Comparison of ENCODE assay signal across 1 cellular context in genomic region chr3:12999147-13000140, GRCh38.
TF ChIP-seq lines count a peak whose summit lies in the region.

No MANE protein-coding gene starts in this region.

TF ChIP-seq in K562, 482 proteins besides CTCF, POLR2A, EP300 and RAD21 (continued from another document and continues in another):
- 0 out of 2 replicates have a peak, but pooled peaks have one; percentile 51 for TF ChIP-seq HBP1 (CRISPR knock-in tag; IDR thresholded peaks at IDR 0.05)
- TF ChIP-seq RCOR1 (IDR thresholded peaks at IDR 0.05; ENCODE audit: borderline replicate concordance in 1 of 2, low read depth in 2 of 2, low read length in 2 of 2) = peak; percentile 22 to 85; a peak in 3 of 4 replicates
- no peak for TF ChIP-seq ZNF699 (CRISPR knock-in tag; IDR thresholded peaks at IDR 0.05; ENCODE audit: insufficient replicate concordance)
- no peak for TF ChIP-seq CREBBP (IDR thresholded peaks at IDR 0.05; ENCODE audit: low read depth, low read length)
- TF ChIP-seq MITF (IDR thresholded peaks at IDR 0.05) = 0 out of 2 replicates have a peak, but pooled peaks have one; percentile 7
- TF ChIP-seq, protein P1, sequence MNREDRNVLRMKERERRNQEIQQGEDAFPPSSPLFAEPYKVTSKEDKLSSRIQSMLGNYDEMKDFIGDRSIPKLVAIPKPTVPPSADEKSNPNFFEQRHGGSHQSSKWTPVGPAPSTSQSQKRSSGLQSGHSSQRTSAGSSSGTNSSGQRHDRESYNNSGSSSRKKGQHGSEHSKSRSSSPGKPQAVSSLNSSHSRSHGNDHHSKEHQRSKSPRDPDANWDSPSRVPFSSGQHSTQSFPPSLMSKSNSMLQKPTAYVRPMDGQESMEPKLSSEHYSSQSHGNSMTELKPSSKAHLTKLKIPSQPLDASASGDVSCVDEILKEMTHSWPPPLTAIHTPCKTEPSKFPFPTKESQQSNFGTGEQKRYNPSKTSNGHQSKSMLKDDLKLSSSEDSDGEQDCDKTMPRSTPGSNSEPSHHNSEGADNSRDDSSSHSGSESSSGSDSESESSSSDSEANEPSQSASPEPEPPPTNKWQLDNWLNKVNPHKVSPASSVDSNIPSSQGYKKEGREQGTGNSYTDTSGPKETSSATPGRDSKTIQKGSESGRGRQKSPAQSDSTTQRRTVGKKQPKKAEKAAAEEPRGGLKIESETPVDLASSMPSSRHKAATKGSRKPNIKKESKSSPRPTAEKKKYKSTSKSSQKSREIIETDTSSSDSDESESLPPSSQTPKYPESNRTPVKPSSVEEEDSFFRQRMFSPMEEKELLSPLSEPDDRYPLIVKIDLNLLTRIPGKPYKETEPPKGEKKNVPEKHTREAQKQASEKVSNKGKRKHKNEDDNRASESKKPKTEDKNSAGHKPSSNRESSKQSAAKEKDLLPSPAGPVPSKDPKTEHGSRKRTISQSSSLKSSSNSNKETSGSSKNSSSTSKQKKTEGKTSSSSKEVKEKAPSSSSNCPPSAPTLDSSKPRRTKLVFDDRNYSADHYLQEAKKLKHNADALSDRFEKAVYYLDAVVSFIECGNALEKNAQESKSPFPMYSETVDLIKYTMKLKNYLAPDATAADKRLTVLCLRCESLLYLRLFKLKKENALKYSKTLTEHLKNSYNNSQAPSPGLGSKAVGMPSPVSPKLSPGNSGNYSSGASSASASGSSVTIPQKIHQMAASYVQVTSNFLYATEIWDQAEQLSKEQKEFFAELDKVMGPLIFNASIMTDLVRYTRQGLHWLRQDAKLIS (CRISPR knock-in tag; IDR thresholded peaks at IDR 0.05) = 0 out of 2 replicates have a peak, but pooled peaks have one; percentile 2
- no peak; the same call in 1 of the 2 replicates for TF ChIP-seq ZBTB49 (CRISPR knock-in tag; IDR thresholded peaks at IDR 0.05; ENCODE audit: borderline replicate concordance)
- TF ChIP-seq PPARD (CRISPR knock-in tag; IDR thresholded peaks at IDR 0.05) = no peak
- TF ChIP-seq ZC3H4 (CRISPR knock-in tag; IDR thresholded peaks at IDR 0.05; ENCODE audit: borderline replicate concordance) = no peak
- TF ChIP-seq BDP1 (IDR thresholded peaks at IDR 0.05; ENCODE audit: insufficient read depth, insufficient read length) = no peak
- TF ChIP-seq, protein P2, sequence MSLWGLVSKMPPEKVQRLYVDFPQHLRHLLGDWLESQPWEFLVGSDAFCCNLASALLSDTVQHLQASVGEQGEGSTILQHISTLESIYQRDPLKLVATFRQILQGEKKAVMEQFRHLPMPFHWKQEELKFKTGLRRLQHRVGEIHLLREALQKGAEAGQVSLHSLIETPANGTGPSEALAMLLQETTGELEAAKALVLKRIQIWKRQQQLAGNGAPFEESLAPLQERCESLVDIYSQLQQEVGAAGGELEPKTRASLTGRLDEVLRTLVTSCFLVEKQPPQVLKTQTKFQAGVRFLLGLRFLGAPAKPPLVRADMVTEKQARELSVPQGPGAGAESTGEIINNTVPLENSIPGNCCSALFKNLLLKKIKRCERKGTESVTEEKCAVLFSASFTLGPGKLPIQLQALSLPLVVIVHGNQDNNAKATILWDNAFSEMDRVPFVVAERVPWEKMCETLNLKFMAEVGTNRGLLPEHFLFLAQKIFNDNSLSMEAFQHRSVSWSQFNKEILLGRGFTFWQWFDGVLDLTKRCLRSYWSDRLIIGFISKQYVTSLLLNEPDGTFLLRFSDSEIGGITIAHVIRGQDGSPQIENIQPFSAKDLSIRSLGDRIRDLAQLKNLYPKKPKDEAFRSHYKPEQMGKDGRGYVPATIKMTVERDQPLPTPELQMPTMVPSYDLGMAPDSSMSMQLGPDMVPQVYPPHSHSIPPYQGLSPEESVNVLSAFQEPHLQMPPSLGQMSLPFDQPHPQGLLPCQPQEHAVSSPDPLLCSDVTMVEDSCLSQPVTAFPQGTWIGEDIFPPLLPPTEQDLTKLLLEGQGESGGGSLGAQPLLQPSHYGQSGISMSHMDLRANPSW (CRISPR knock-in tag; IDR thresholded peaks at IDR 0.05) = peak; percentile 83; the same call in 1 of the 2 replicates
- peak; percentile 72; the same call in 1 of the 2 replicates for TF ChIP-seq ZNF764 (CRISPR knock-in tag; IDR thresholded peaks at IDR 0.05; ENCODE audit: low read depth)
- TF ChIP-seq, protein P3, sequence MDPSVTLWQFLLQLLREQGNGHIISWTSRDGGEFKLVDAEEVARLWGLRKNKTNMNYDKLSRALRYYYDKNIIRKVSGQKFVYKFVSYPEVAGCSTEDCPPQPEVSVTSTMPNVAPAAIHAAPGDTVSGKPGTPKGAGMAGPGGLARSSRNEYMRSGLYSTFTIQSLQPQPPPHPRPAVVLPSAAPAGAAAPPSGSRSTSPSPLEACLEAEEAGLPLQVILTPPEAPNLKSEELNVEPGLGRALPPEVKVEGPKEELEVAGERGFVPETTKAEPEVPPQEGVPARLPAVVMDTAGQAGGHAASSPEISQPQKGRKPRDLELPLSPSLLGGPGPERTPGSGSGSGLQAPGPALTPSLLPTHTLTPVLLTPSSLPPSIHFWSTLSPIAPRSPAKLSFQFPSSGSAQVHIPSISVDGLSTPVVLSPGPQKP (CRISPR knock-in tag; IDR thresholded peaks at IDR 0.05) = no peak
- TF ChIP-seq ZNF436 (CRISPR knock-in tag; IDR thresholded peaks at IDR 0.05) = peak; percentile 46; the same call in 1 of the 2 replicates
- TF ChIP-seq HDAC1 (IDR thresholded peaks at IDR 0.05) = peak; percentile 44 to 72; a peak in 2 of 4 replicates
- peak; percentile 72 to 79 for TF ChIP-seq E2F6 (IDR thresholded peaks at IDR 0.05; ENCODE audit: borderline replicate concordance in 1 of 2, extremely low read depth in 1 of 2, insufficient read depth in 1 of 2, insufficient read length in 1 of 2, low read depth in 1 of 2, low read length in 1 of 2, poor library complexity in 1 of 2, severe bottlenecking in 1 of 2)
- no peak for TF ChIP-seq ADNP (tag; IDR thresholded peaks at IDR 0.05)
- TF ChIP-seq SNRNP70 (optimal IDR thresholded peaks at IDR 0.05; ENCODE audit: low read depth, low read length) = no peak
- TF ChIP-seq ZNF175 (CRISPR knock-in tag; IDR thresholded peaks at IDR 0.05; ENCODE audit: low read depth) = peak; percentile 69; the same call in 1 of the 2 replicates
- peak; percentile 42; the same call in 1 of the 2 replicates for TF ChIP-seq NFIC (IDR thresholded peaks at IDR 0.05)
- TF ChIP-seq CEBPB (tag; IDR thresholded peaks at IDR 0.05) = peak; percentile 92
- 0 out of 2 replicates have a peak, but pooled peaks have one; percentile 34 for TF ChIP-seq HEY1 (CRISPR knock-in tag; IDR thresholded peaks at IDR 0.05; ENCODE audit: borderline replicate concordance)
- TF ChIP-seq, protein P4, sequence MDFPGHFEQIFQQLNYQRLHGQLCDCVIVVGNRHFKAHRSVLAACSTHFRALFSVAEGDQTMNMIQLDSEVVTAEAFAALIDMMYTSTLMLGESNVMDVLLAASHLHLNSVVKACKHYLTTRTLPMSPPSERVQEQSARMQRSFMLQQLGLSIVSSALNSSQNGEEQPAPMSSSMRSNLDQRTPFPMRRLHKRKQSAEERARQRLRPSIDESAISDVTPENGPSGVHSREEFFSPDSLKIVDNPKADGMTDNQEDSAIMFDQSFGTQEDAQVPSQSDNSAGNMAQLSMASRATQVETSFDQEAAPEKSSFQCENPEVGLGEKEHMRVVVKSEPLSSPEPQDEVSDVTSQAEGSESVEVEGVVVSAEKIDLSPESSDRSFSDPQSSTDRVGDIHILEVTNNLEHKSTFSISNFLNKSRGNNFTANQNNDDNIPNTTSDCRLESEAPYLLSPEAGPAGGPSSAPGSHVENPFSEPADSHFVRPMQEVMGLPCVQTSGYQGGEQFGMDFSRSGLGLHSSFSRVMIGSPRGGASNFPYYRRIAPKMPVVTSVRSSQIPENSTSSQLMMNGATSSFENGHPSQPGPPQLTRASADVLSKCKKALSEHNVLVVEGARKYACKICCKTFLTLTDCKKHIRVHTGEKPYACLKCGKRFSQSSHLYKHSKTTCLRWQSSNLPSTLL (IDR thresholded peaks at IDR 0.05) = no peak
- no peak for TF ChIP-seq FOXK1 (CRISPR knock-in tag; IDR thresholded peaks at IDR 0.05; ENCODE audit: borderline replicate concordance)
- TF ChIP-seq ZNF347 (CRISPR knock-in tag; IDR thresholded peaks at IDR 0.05; ENCODE audit: low read depth) = no peak
- TF ChIP-seq ILK (tag; IDR thresholded peaks at IDR 0.05; ENCODE audit: borderline replicate concordance, low read depth) = no peak
- no peak for TF ChIP-seq PATZ1 (CRISPR knock-in tag; IDR thresholded peaks at IDR 0.05; ENCODE audit: borderline replicate concordance)
- TF ChIP-seq GATAD2A (IDR thresholded peaks at IDR 0.05) = no peak
- no peak for TF ChIP-seq ZNF655 (CRISPR knock-in tag; IDR thresholded peaks at IDR 0.05)
- TF ChIP-seq DLX4 (CRISPR knock-in tag; IDR thresholded peaks at IDR 0.05) = no peak
- no peak for TF ChIP-seq SMAD2 (IDR thresholded peaks at IDR 0.05; ENCODE audit: low read depth, low read length)
- peak; percentile 89 for TF ChIP-seq ELF1 (tag; IDR thresholded peaks at IDR 0.05)
- no peak for TF ChIP-seq CSDE1 (IDR thresholded peaks at IDR 0.05)
- TF ChIP-seq CBX2 (IDR thresholded peaks at IDR 0.05; ENCODE audit: insufficient read depth, low read length, poor library complexity, severe bottlenecking) = no peak
- no peak for TF ChIP-seq ZBED1 (IDR thresholded peaks at IDR 0.05)
